Comparison of ENCODE assay signal across 22 cellular contexts in the genomic region with DNA sequence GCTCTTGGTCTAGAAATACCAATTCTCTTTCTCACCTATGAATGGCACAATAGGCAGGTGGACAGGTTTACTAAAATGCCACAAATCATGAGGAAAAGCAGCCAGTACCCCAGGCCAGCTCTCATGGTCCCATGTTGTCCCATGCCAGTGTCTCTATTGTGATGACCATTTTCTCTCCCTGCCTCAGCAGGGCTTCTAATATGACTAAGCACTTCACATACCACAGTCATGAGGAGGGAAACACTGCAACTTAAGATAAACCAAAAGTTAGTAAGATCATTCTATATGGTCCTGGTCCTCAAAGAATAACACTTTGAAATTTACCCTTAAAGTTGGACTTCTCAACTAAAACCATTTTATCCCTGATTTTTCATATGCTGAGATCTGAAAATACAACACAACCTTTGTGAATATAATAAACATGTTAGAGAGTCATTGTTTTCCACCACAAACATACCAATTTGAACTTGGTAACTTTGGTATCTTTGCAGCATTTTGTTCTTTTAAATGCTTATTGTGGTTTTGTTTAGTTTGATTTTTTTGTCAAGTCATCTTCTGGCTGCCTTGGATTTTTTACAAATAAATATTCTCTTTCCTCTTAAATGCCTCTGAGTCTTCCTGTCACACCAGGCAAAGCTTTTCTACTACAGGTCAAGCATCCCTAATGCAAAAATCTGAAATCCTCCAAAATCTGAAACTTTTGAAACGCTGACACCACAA. TPM values are rescaled to one million over a fixed set of nuclear protein-coding genes. Genes with fewer than 3 reads are reported as not detected.
DNase-seq lines count a peak whose midpoint lies in the region; ATAC-seq and TF ChIP-seq lines count a peak whose summit lies in the region.
"Had no signal": no experiment of that assay in that cellular context is flagged by ENCODE, and none has a peak within 500 bp of the region (broad histone marks: within the 10 kb centered on the region; RNA-seq: fewer than 3 reads in every experiment).

No MANE protein-coding gene starts in this region.

- ATAC-seq in GM18511 (IDR thresholded peaks at IDR 0.05; ENCODE audit: unreplicated experiment) = no peak
- ATAC-seq: effector memory CD8-positive, alpha-beta T cell; pancreas had no signal

- no peaks in the 10 kb centered on the region for H4K20me1 ChIP-seq in Loucy (ENCODE audit: insufficient read depth, low read length, poor library complexity, severe bottlenecking)

- H2AFZ ChIP-seq in Loucy (ENCODE audit: low read length) = no peak overlapping the region

- H3K9me2 ChIP-seq in Loucy (replicated peaks; ENCODE audit: low read depth, low read length) = no peaks in the 10 kb centered on the region

- peak overlapping the region; percentile 88 for H3K4me2 ChIP-seq in Loucy (ENCODE audit: low read depth, low read length, poor library complexity, severe bottlenecking)

- H3K9ac ChIP-seq in Loucy (ENCODE audit: low read depth, low read length, poor library complexity, severe bottlenecking) = no peak overlapping the region

- H3K9me3 ChIP-seq in Loucy (ENCODE audit: insufficient read depth, low read depth, low read length) = no peaks in the 10 kb centered on the region
- H3K9me3 ChIP-seq: BE2C, breast epithelium, pancreas, Peyer's patch, thoracic aorta had no signal

- H3K36me3 ChIP-seq in Loucy (ENCODE audit: insufficient read depth, low read length) = peaks cover 19% of the 10 kb centered on the region; the same call in 1 of the 2 replicates

- no peak for TF ChIP-seq CTCF in Loucy (conservative IDR thresholded peaks at IDR 0.05; ENCODE audit: low read length)

- peak overlapping the region; percentile 17 for H3K4me3 ChIP-seq in Loucy (ENCODE audit: low read length, poor library complexity, severe bottlenecking)
- H3K4me3 ChIP-seq: breast epithelium, pancreas, Peyer's patch, thoracic aorta had no signal

- DNase-seq in Daoy (ENCODE audit: low read depth) = peak; percentile 60
- DNase-seq in amniotic epithelial cell (ENCODE audit: low read depth) = peak; percentile 28
- DNase-seq in iris pigment epithelial cell (ENCODE audit: low read depth) = peak; percentile 70
- DNase-seq in SW480 (ENCODE audit: low spot score) = no peak
- no peak for DNase-seq in NCI-H146 treated with DMSO at 0.1 percent for 48 hours (lab: John Stamatoyannopoulos, UW; ENCODE audit: unreplicated experiment)
- no peak for DNase-seq in GDM1 (lab: John Stamatoyannopoulos, UW)
- DNase-seq: activated CD4-positive, alpha-beta memory T cell treated with anti-CD3 and anti-CD28 coated beads for 36 hours; activated gamma-delta T cell treated with Interleukin-2 at 50 U/mL for 16 hours; BE2C; DMS79; effector memory CD8-positive, alpha-beta T cell; glutamatergic neuron; KG1; kidney; NCI-H1694 treated with DMSO at 0.1 percent for 48 hours; NCI-H526 treated with DMSO at 0.1 percent for 48 hours; pancreas; Peyer's patch had no signal

- H3K4me1 ChIP-seq in Loucy (ENCODE audit: insufficient read depth, low read length, poor library complexity, severe bottlenecking) = peaks cover 35% of the 10 kb centered on the region
- H3K4me1 ChIP-seq: BE2C had no signal

- H3K79me2 ChIP-seq in Loucy (ENCODE audit: insufficient read depth, low read length) = peaks cover 27% of the 10 kb centered on the region

- H3K27me3 ChIP-seq in Loucy (ENCODE audit: insufficient read depth, low read length, poor library complexity, severe bottlenecking) = no peaks in the 10 kb centered on the region
- H3K27me3 ChIP-seq: BE2C, breast epithelium, pancreas, Peyer's patch had no signal

- no peaks in the 10 kb centered on the region for H3F3A ChIP-seq in Loucy (ENCODE audit: low read depth)

RNA-seq across cellular contexts. Expression of a gene that starts 3.5 kb away (rescaled TPM):
- 24.6 and 31.2 TPM in 2 replicates for total RNA-seq in Daoy (2014; rRNA removed; shearing (Covaris generic))

RNA-seq across cellular contexts. Expression of a gene that starts 30.9 kb away (rescaled TPM):
- 78.1 and 83.5 TPM in 2 replicates for total RNA-seq in Daoy (2014; rRNA removed; shearing (Covaris generic))

RNA-seq across cellular contexts. Expression of a gene that starts 41.2 kb away (rescaled TPM):
- total RNA-seq in Daoy (2014; rRNA removed; shearing (Covaris generic)) = 70.3 and 71.1 TPM in 2 replicates

Comparison
In these comparisons a context has a peak if more than half of its experiments do, and no peak if none do; other contexts are left out.
1. DNase-seq: peak in Daoy (single experiment), amniotic epithelial cell (single experiment) and iris pigment epithelial cell (single experiment); none in SW480 (single experiment), NCI-H146 treated with DMSO at 0.1 percent for 48 hours (single experiment) and GDM1 (single experiment).